In the genomic region with DNA sequence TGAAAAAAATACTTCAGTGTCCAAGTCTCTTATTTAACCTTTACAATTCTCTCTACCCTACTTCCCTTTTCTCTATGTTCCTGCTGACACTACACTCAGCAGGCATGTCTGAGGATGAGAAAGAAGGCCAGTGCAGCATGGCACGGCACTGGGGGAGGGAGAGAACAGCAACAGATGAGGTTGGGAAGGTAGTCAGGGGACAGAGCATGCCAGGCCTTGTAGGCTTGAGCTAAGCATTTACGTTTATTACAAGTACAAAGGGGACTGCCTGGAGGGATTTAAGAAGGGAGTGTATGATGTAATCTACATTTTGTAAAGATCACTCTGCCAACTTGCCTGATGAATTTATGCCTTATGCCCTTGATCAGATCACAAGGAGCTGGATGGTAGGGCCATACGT, we compare ENCODE assay signal across 12 cellular contexts.
"Had no signal": no experiment of that assay in that cellular context is flagged by ENCODE, and none has a peak within 500 bp of the region (broad histone marks: within the 10 kb centered on the region; RNA-seq: fewer than 3 reads in every experiment).

No MANE protein-coding gene starts in this region.

- H3K4me3 ChIP-seq: gastrocnemius medialis, upper lobe of left lung had no signal

- H3K9me3 ChIP-seq: gastrocnemius medialis, neutrophil, upper lobe of left lung had no signal

- H3K27ac ChIP-seq: gastrocnemius medialis, neutrophil, upper lobe of left lung had no signal

- H3K27me3 ChIP-seq: gastrocnemius medialis, upper lobe of left lung had no signal

- ATAC-seq: activated CD8-positive, alpha-beta T cell treated with anti-CD3 and anti-CD28 coated beads, Interleukin-2, amount 10 ng/mL, durations not matched to agents 7 days and 5 days; gastrocnemius medialis had no signal

- H3K36me3 ChIP-seq: gastrocnemius medialis, neutrophil, upper lobe of left lung had no signal

- H3K4me1 ChIP-seq: gastrocnemius medialis, upper lobe of left lung had no signal

- DNase-seq: activated CD4-positive, alpha-beta T cell treated with anti-CD3 and anti-CD28 coated beads for 48 hours; activated CD8-positive, alpha-beta memory T cell treated with anti-CD3 and anti-CD28 coated beads, Interleukin-2, amount 50 U/mL, for 48 hours; activated CD8-positive, alpha-beta T cell treated with anti-CD3 and anti-CD28 coated beads, Interleukin-2, amount 10 ng/mL, durations not matched to agents 7 days and 5 days; activated naive CD8-positive, alpha-beta T cell treated with anti-CD3 and anti-CD28 coated beads, Interleukin-2, amount 10 ng/mL, durations not matched to agents 7 days and 5 days; anterior cingulate cortex; gastrocnemius medialis; naive B cell; posterior cingulate gyrus; stimulated activated CD4-positive, alpha-beta T cell treated with anti-CD3 and anti-CD28 coated beads, Interleukin-15, amount 100 ng/mL, for 24 hours; stimulated activated CD4-positive, alpha-beta T cell treated with anti-CD3 and anti-CD28 coated beads, Interleukin-4, amount 100 ng/mL, for 24 hours; upper lobe of left lung had no signal
